ENCODE assay signal across 17 cellular contexts in the genomic region with DNA sequence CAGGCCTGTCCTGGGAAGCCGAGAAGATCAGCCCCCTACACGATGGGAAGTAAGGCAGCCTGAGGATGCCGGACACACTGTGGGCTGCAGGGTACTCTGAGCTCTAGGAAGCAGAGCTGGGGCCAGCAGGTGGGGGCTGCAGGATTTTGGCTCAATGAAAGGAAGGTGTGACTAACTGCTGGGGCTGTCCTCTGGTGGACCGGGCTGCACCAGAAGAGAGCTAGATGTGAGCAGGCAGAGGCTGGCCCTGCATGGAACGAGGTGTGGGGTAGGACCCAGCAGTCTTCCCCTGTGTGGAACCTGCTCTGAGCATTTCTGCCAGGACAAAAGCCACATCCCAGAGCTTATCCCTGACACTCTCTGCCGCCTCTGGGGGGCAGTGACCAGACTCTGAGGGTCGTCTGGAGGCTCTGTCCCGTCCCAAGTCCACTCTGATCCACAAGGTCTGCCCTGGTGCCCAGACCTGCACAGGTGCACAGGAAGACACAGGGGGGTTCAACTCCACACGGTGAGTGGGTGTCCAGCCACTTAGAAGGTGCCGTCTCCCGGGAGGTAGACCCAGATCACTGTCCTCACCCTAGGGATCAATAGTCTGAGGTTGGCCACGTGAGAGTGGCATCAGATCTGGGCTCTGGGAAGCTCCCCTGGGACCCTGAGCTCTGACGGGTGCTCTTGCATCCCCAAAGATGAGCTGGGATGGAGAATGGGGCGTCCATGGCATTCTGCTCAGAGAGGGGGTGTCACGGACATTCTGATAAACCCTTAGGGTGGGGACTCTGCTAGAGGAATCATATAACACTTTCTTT.
DNase-seq lines count a peak whose midpoint lies in the region; ATAC-seq and TF ChIP-seq lines count a peak whose summit lies in the region.
"Had no signal": no experiment of that assay in that cellular context is flagged by ENCODE, and none has a peak within 500 bp of the region (broad histone marks: within the 10 kb centered on the region; RNA-seq: fewer than 3 reads in every experiment).

No MANE protein-coding gene starts in this region.

- H3K27ac ChIP-seq in GM23338 (ENCODE audit: low read depth) (no peak overlapping the region), endodermal cell (ENCODE audit: low read depth, low read length) (no peak overlapping the region), osteoblast (ENCODE audit: low read depth, low read length) (no peak overlapping the region), vagina (no peak overlapping the region)

- H3K9me3 ChIP-seq in endodermal cell (ENCODE audit: control insufficient read depth, low read length): no peaks in the 10 kb centered on the region
- H3K9me3 ChIP-seq in osteoblast (ENCODE audit: low read depth, low read length): no peaks in the 10 kb centered on the region
- H3K9me3 ChIP-seq in vagina: no peaks in the 10 kb centered on the region
- H3K9me3 ChIP-seq: HAP-1 had no signal

- H3K9ac ChIP-seq in endodermal cell (ENCODE audit: extremely low read depth, low read length, poor library complexity, severe bottlenecking): no peak overlapping the region

- peaks cover 18% of the 10 kb centered on the region for H3K27me3 Mint-ChIP-seq in GM23338 (ENCODE audit: insufficient read depth, low read depth, poor library complexity)
- H3K27me3 Mint-ChIP-seq in endodermal cell (ENCODE audit: insufficient read depth): peaks cover 1% of the 10 kb centered on the region
- no peaks in the 10 kb centered on the region for H3K27me3 Mint-ChIP-seq in MCF 10A (ENCODE audit: insufficient read depth, unreplicated experiment)

- TF ChIP-seq CTCF in GM23338 (conservative IDR thresholded peaks at IDR 0.05; ENCODE audit: low read depth in 2 of 2) (peak in 1 of 2 experiments; percentile 29; a peak in 2 of 4 replicates), endodermal cell (conservative IDR thresholded peaks at IDR 0.05) (peak; percentile 47), osteoblast (IDR thresholded peaks at IDR 0.05; ENCODE audit: extremely low read depth, low read depth, low read length) (no peak), vagina (IDR thresholded peaks at IDR 0.05) (no peak), MCF 10A (IDR thresholded peaks at IDR 0.05; ENCODE audit: unreplicated experiment) (no peak)

- no TSS peak for BruUV-seq in MCF 10A (replicated peaks; lab: Mats Ljungman, UMichigan)

- ATAC-seq in activated CD4-positive, CD25-positive, alpha-beta regulatory T cell treated with anti-CD3 and anti-CD28 coated beads, Interleukin-2, amount 50 U/mL, for 24 hours: no peak
- ATAC-seq in GM23338 (peak; percentile 69), GM18519 (IDR thresholded peaks at IDR 0.05; ENCODE audit: low FRiP score, unreplicated experiment) (no peak)

- H3K79me2 ChIP-seq in GM23338 (replicated peaks; ENCODE audit: insufficient read depth) (no peaks in the 10 kb centered on the region), osteoblast (ENCODE audit: insufficient read depth, low read length) (no peaks in the 10 kb centered on the region)

- H3K4me3 Mint-ChIP-seq in GM23338 (no peak overlapping the region), endodermal cell (no peak overlapping the region), MCF 10A (ENCODE audit: unreplicated experiment) (no peak overlapping the region)

- no peak overlapping the region for H3K4me3 ChIP-seq in GM23338
- H3K4me3 ChIP-seq in endodermal cell (ENCODE audit: low read length): no peak overlapping the region
- H3K4me3 ChIP-seq in osteoblast (ENCODE audit: insufficient read depth, low read length): no peak overlapping the region
- H3K4me3 ChIP-seq in vagina: no peak overlapping the region
- H3K4me3 ChIP-seq: HAP-1 had no signal

- H3F3A ChIP-seq in GM23338 (replicated peaks; ENCODE audit: low read depth): no peaks in the 10 kb centered on the region

- DNase-seq in activated CD4-positive, CD25-positive, alpha-beta regulatory T cell treated with anti-CD3 and anti-CD28 coated beads, Interleukin-2, amount 50 U/mL, for 72 hours: peak; percentile 15
- DNase-seq in GM23338 (ENCODE audit: low spot score) (peak; percentile 30), endodermal cell (peak; percentile 66), osteoblast (ENCODE audit: insufficient read length, low spot score, missing footprints) (peak; percentile 74), vagina (ENCODE audit: extremely low spot score in 2 of 2) (no peak), MCF 10A (ENCODE audit: unreplicated experiment) (no peak)
- DNase-seq: 8988T, C1 segment of cervical spinal cord, DMS 273 treated with DMSO at 0.1 percent for 48 hours, IMR-90, Kasumi-1, NCI-H187 treated with DMSO at 0.1 percent for 48 hours, NCI-H446, NCI-H774 had no signal

- H4K20me1 ChIP-seq in GM23338 (replicated peaks; ENCODE audit: insufficient read depth) (no peaks in the 10 kb centered on the region), osteoblast (ENCODE audit: insufficient read depth, low read length) (no peaks in the 10 kb centered on the region)

- H3K36me3 ChIP-seq in GM23338 (ENCODE audit: insufficient read depth) (no peaks in the 10 kb centered on the region), endodermal cell (ENCODE audit: control insufficient read depth, insufficient read depth, low read length) (no peaks in the 10 kb centered on the region), osteoblast (ENCODE audit: insufficient read depth, low read length) (no peaks in the 10 kb centered on the region), vagina (no peaks in the 10 kb centered on the region)
- H3K36me3 ChIP-seq: HAP-1 had no signal

- H3K4me2 ChIP-seq in GM23338: no peak overlapping the region
- H3K4me2 ChIP-seq in osteoblast (ENCODE audit: insufficient read depth, low read length): no peak overlapping the region

- CTCF ChIA-PET in MCF 10A (lab: Yijun Ruan, JAX): no interaction called here

- 74 to 87% methylated on average over 10 to 15 of the region's 15 CpGs for WGBS in endodermal cell (ENCODE audit: insufficient coverage in 1 of 2, insufficient read length in 1 of 2), 2 experiments

- no peak overlapping the region for H3K27ac Mint-ChIP-seq in GM23338
- H3K27ac Mint-ChIP-seq in endodermal cell: no peak overlapping the region
- H3K27ac Mint-ChIP-seq in MCF 10A (ENCODE audit: low read depth, unreplicated experiment): no peak overlapping the region

- H3K9me3 Mint-ChIP-seq in GM23338 (no peaks in the 10 kb centered on the region), endodermal cell (no peaks in the 10 kb centered on the region), MCF 10A (ENCODE audit: unreplicated experiment) (no peaks in the 10 kb centered on the region)

- intact Hi-C loops in vagina (cut with DNase I) (no loop called here), MCF 10A (cut with micrococcal nuclease) (no loop called here)

- POLR2A ChIA-PET in MCF 10A (lab: Yijun Ruan, JAX): interaction anchor here (0.6 to 1.7 kb wide), 2 partner anchors 12 to 175 kb away, joined by 3 to 4 read pairs; no protein-coding TSS in a partner anchor

- no peak for TF ChIP-seq POLR2A in vagina (IDR thresholded peaks at IDR 0.05)

- H2AFZ ChIP-seq in GM23338 (no peak overlapping the region), osteoblast (ENCODE audit: low read length) (no peak overlapping the region)

- H3K4me1 Mint-ChIP-seq in GM23338 (peaks cover 1% of the 10 kb centered on the region; the same call in 1 of the 3 replicates), endodermal cell (no peaks in the 10 kb centered on the region), MCF 10A (ENCODE audit: insufficient read depth, unreplicated experiment) (no peaks in the 10 kb centered on the region)

- H3K36me3 Mint-ChIP-seq in GM23338 (ENCODE audit: low read depth): no peaks in the 10 kb centered on the region
- H3K36me3 Mint-ChIP-seq in endodermal cell (ENCODE audit: low read depth): no peaks in the 10 kb centered on the region
- no peaks in the 10 kb centered on the region for H3K36me3 Mint-ChIP-seq in MCF 10A (ENCODE audit: insufficient read depth, unreplicated experiment)

- H3K4me1 ChIP-seq in GM23338 (ENCODE audit: insufficient read depth) (no peaks in the 10 kb centered on the region), endodermal cell (ENCODE audit: control insufficient read depth, insufficient read depth, low read length) (peaks cover 9% of the 10 kb centered on the region), osteoblast (ENCODE audit: insufficient read depth, low read length) (peaks cover 11% of the 10 kb centered on the region), vagina (no peaks in the 10 kb centered on the region)
- H3K4me1 ChIP-seq: HAP-1 had no signal

- H3K9me2 ChIP-seq in GM23338 (ENCODE audit: insufficient read depth): no peaks in the 10 kb centered on the region

- no peaks in the 10 kb centered on the region for H3K27me3 ChIP-seq in GM23338 (ENCODE audit: insufficient read depth)
- H3K27me3 ChIP-seq in endodermal cell (ENCODE audit: control insufficient read depth, insufficient read depth, low read length, poor library complexity, severe bottlenecking): no peaks in the 10 kb centered on the region
- H3K27me3 ChIP-seq in osteoblast (ENCODE audit: insufficient read depth, low read length): peaks cover 2% of the 10 kb centered on the region
- no peaks in the 10 kb centered on the region for H3K27me3 ChIP-seq in vagina

TF ChIP-seq in GM23338, 12 proteins besides CTCF, POLR2A, EP300 and RAD21 (continues in another document):
- TF ChIP-seq ZNF114 (CRISPR knock-in tag; IDR thresholded peaks at IDR 0.05): no peak
- TF ChIP-seq, protein P1, sequence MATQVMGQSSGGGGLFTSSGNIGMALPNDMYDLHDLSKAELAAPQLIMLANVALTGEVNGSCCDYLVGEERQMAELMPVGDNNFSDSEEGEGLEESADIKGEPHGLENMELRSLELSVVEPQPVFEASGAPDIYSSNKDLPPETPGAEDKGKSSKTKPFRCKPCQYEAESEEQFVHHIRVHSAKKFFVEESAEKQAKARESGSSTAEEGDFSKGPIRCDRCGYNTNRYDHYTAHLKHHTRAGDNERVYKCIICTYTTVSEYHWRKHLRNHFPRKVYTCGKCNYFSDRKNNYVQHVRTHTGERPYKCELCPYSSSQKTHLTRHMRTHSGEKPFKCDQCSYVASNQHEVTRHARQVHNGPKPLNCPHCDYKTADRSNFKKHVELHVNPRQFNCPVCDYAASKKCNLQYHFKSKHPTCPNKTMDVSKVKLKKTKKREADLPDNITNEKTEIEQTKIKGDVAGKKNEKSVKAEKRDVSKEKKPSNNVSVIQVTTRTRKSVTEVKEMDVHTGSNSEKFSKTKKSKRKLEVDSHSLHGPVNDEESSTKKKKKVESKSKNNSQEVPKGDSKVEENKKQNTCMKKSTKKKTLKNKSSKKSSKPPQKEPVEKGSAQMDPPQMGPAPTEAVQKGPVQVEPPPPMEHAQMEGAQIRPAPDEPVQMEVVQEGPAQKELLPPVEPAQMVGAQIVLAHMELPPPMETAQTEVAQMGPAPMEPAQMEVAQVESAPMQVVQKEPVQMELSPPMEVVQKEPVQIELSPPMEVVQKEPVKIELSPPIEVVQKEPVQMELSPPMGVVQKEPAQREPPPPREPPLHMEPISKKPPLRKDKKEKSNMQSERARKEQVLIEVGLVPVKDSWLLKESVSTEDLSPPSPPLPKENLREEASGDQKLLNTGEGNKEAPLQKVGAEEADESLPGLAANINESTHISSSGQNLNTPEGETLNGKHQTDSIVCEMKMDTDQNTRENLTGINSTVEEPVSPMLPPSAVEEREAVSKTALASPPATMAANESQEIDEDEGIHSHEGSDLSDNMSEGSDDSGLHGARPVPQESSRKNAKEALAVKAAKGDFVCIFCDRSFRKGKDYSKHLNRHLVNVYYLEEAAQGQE (IDR thresholded peaks at IDR 0.05; ENCODE audit: unreplicated experiment): no peak

Comparison
In these comparisons a context has a peak if more than half of its experiments do, and no peak if none do; other contexts are left out.
1. DNase-seq: peak in activated CD4-positive, CD25-positive, alpha-beta regulatory T cell treated with anti-CD3 and anti-CD28 coated beads, Interleukin-2, amount 50 U/mL, for 72 hours (single experiment), GM23338 (single experiment), endodermal cell (single experiment) and osteoblast (single experiment); none in vagina (0 of 2) and MCF 10A (single experiment).